1 cellular context compared by ENCODE assay signal in the genomic region with DNA sequence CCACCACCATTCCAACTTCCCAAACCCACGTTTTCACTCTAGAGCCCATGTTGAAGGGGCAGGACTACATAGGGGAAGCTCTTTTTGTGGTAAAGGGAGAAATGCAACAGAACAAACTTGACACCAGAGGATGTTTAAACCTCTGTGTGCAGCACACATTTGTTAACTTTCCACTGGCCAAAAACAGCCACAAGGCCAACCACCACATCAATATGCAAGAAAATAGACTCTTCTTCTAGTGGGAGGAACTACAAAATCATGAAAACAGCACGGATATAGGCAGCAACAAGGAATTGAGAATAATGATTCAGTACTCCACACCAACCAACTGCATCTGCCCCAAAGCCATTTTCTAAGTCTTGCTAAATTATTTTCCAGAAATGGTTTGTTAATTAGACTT.
TF ChIP-seq lines count a peak whose summit lies in the region.

No MANE protein-coding gene starts in this region.

TF ChIP-seq in GM23338, 12 proteins besides CTCF, POLR2A, EP300 and RAD21 (continued from another document):
- TF ChIP-seq EZH2 (IDR thresholded peaks at IDR 0.05; ENCODE audit: low read depth, unreplicated experiment) (no peak), EZH2phosphoT487 (IDR thresholded peaks at IDR 0.05; ENCODE audit: unreplicated experiment) (no peak), STAT1 (IDR thresholded peaks at IDR 0.05; ENCODE audit: unreplicated experiment) (no peak), CREB1 (CRISPR knock-in tag; IDR thresholded peaks at IDR 0.05; ENCODE audit: low read depth) (no peak), POLR2AphosphoS5 (IDR thresholded peaks at IDR 0.05; ENCODE audit: low read depth) (no peak)
- TF ChIP-seq, protein P1, sequence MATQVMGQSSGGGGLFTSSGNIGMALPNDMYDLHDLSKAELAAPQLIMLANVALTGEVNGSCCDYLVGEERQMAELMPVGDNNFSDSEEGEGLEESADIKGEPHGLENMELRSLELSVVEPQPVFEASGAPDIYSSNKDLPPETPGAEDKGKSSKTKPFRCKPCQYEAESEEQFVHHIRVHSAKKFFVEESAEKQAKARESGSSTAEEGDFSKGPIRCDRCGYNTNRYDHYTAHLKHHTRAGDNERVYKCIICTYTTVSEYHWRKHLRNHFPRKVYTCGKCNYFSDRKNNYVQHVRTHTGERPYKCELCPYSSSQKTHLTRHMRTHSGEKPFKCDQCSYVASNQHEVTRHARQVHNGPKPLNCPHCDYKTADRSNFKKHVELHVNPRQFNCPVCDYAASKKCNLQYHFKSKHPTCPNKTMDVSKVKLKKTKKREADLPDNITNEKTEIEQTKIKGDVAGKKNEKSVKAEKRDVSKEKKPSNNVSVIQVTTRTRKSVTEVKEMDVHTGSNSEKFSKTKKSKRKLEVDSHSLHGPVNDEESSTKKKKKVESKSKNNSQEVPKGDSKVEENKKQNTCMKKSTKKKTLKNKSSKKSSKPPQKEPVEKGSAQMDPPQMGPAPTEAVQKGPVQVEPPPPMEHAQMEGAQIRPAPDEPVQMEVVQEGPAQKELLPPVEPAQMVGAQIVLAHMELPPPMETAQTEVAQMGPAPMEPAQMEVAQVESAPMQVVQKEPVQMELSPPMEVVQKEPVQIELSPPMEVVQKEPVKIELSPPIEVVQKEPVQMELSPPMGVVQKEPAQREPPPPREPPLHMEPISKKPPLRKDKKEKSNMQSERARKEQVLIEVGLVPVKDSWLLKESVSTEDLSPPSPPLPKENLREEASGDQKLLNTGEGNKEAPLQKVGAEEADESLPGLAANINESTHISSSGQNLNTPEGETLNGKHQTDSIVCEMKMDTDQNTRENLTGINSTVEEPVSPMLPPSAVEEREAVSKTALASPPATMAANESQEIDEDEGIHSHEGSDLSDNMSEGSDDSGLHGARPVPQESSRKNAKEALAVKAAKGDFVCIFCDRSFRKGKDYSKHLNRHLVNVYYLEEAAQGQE (IDR thresholded peaks at IDR 0.05; ENCODE audit: unreplicated experiment): no peak
